In the genomic region with DNA sequence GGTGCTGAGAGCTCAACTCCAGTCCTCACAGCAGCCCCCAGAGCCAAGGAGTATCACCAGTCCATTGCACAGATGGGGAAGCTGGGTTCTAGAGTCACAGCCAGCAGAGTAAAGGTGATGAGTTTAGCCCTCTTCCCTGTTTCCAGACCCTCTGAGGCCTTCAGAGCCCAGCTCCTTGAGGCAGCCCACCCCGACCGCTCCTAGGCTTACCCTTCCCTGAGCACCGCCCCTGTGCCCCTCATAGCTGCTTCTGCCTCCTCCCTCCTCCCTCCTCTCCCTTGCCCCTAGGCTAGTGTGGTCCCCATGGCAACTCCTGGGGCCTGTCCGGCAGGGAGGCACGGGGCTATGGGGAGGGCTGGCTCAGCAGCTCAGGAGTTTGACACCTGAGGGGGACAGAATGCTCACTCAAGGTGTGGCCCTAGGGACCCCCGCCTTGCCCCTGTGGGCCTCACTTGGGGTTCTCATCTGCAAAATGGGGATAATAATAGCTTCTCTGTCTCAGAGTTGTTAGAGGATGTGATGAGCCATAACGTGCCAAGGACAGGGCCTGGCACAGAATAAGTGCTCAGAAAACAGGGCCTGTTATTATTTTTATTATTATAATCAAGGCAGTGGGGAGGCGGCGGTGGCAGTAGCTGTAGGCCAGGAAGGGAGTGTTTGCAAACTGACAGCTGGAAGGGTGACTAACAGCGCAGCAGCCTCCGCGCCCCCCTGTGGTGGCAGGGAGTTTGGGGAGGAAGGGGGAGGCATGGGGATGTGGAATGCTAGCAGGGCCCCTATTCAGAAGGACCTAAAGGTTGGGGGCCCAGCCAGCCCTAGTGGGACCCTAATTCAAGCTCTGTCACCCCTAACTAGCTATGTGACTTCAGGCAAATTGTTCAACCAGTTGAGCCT, we compare ENCODE assay signal across 1 cellular context.
TF ChIP-seq lines count a peak whose summit lies in the region.

No MANE protein-coding gene starts in this region.

TF ChIP-seq in H1, 55 proteins besides CTCF, POLR2A, EP300 and RAD21:
- no peak for TF ChIP-seq TEAD4 (IDR thresholded peaks at IDR 0.05; ENCODE audit: low read depth, low read length)
- TF ChIP-seq, protein P1, sequence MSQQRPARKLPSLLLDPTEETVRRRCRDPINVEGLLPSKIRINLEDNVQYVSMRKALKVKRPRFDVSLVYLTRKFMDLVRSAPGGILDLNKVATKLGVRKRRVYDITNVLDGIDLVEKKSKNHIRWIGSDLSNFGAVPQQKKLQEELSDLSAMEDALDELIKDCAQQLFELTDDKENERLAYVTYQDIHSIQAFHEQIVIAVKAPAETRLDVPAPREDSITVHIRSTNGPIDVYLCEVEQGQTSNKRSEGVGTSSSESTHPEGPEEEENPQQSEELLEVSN (IDR thresholded peaks at IDR 0.05), result no peak
- TF ChIP-seq TAF7 (optimal IDR thresholded peaks at IDR 0.05; ENCODE audit: borderline replicate concordance, low read depth, low read length), result no peak
- no peak for TF ChIP-seq RNF2 (IDR thresholded peaks at IDR 0.05; ENCODE audit: borderline replicate concordance, low read depth, low read length, missing control alignments, poor library complexity, severe bottlenecking)
- TF ChIP-seq YY1 (IDR thresholded peaks at IDR 0.05; ENCODE audit: low read depth, low read length), result no peak
- TF ChIP-seq EZH2 (IDR thresholded peaks at IDR 0.05; ENCODE audit: low read depth, low read length, severe bottlenecking), result no peak
- no peak for TF ChIP-seq SIN3A (conservative IDR thresholded peaks at IDR 0.05 in 1 of 2, IDR thresholded peaks at IDR 0.05 in 1 of 2; ENCODE audit: low read depth in 1 of 2, low read length in 2 of 2)
- TF ChIP-seq CEBPB (IDR thresholded peaks at IDR 0.05; ENCODE audit: low read depth, low read length), result no peak
- no peak for TF ChIP-seq MAFK (IDR thresholded peaks at IDR 0.05; ENCODE audit: low read depth, low read length)
- TF ChIP-seq, protein P2, sequence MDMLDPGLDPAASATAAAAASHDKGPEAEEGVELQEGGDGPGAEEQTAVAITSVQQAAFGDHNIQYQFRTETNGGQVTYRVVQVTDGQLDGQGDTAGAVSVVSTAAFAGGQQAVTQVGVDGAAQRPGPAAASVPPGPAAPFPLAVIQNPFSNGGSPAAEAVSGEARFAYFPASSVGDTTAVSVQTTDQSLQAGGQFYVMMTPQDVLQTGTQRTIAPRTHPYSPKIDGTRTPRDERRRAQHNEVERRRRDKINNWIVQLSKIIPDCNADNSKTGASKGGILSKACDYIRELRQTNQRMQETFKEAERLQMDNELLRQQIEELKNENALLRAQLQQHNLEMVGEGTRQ (IDR thresholded peaks at IDR 0.05; ENCODE audit: low read length), result no peak
- no peak for TF ChIP-seq HDAC6 (IDR thresholded peaks at IDR 0.05; ENCODE audit: low read depth, low read length)
- no peak for TF ChIP-seq ZNF274 (IDR thresholded peaks at IDR 0.05; ENCODE audit: borderline replicate concordance, extremely low read depth, low read length)
- TF ChIP-seq, protein P3, sequence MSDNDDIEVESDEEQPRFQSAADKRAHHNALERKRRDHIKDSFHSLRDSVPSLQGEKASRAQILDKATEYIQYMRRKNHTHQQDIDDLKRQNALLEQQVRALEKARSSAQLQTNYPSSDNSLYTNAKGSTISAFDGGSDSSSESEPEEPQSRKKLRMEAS (IDR thresholded peaks at IDR 0.05), result no peak
- no peak for TF ChIP-seq RXRA (IDR thresholded peaks at IDR 0.05; ENCODE audit: insufficient read depth, low read depth, low read length)
- TF ChIP-seq KDM5A (IDR thresholded peaks at IDR 0.05; ENCODE audit: low read length), result no peak
- no peak for TF ChIP-seq NANOG (IDR thresholded peaks at IDR 0.05; ENCODE audit: insufficient read depth, low read depth, low read length, poor library complexity, severe bottlenecking)
- no peak for TF ChIP-seq JUN (IDR thresholded peaks at IDR 0.05; ENCODE audit: low read depth, low read length)
